In genomic region chr17:72591500-72592241, GRCh38 we compare ENCODE assay signal across 8 cellular contexts.
DNase-seq lines count a peak whose midpoint lies in the region; ATAC-seq and TF ChIP-seq lines count a peak whose summit lies in the region.

No MANE protein-coding gene starts in this region.

- no peaks in the 10 kb centered on the region for H3K36me3 Mint-ChIP-seq in T-helper 1 cell treated with Interleukin-12 subunit alpha and Interleukin-12 subunit beta and Interleukin-4 antibody, amounts not matched to agents 30 μg/mL and 1 μg/mL, for 36 hours (ENCODE audit: low read depth)
- no peaks in the 10 kb centered on the region for H3K36me3 Mint-ChIP-seq in neural crest cell (ENCODE audit: low read depth)

- peak; percentile 65 for DNase-seq in NCI-H748 (lab: John Stamatoyannopoulos, UW; ENCODE audit: unreplicated experiment)
- no peak for DNase-seq in NCI-H748 treated with DMSO at 0.1 percent for 48 hours (lab: John Stamatoyannopoulos, UW)
- DNase-seq in neural crest cell (ENCODE audit: low read depth, low spot score), result peak; percentile 25
- no peak for DNase-seq in NCI-H187 (lab: John Stamatoyannopoulos, UW)

- TF ChIP-seq CTCF in neural crest cell (conservative IDR thresholded peaks at IDR 0.05), result no peak

- peak; percentile 2 for ATAC-seq in esophagus mucosa
- ATAC-seq in GM21515 (IDR thresholded peaks at IDR 0.05; ENCODE audit: unreplicated experiment), result no peak
- ATAC-seq in GM18868 (IDR thresholded peaks at IDR 0.05; ENCODE audit: unreplicated experiment), result no peak

- H3K27ac Mint-ChIP-seq in T-helper 1 cell treated with Interleukin-12 subunit alpha and Interleukin-12 subunit beta and Interleukin-4 antibody, amounts not matched to agents 30 μg/mL and 1 μg/mL, for 36 hours, result peak overlapping the region; percentile 66
- H3K27ac Mint-ChIP-seq in neural crest cell (ENCODE audit: unreplicated experiment), result peak overlapping the region; percentile 86

- peaks cover 36% of the 10 kb centered on the region for H3K4me1 Mint-ChIP-seq in T-helper 1 cell treated with Interleukin-12 subunit alpha and Interleukin-12 subunit beta and Interleukin-4 antibody, amounts not matched to agents 30 μg/mL and 1 μg/mL, for 36 hours (ENCODE audit: low read depth)
- peaks cover 38% of the 10 kb centered on the region for H3K4me1 Mint-ChIP-seq in neural crest cell

- H3K4me3 Mint-ChIP-seq in T-helper 1 cell treated with Interleukin-12 subunit alpha and Interleukin-12 subunit beta and Interleukin-4 antibody, amounts not matched to agents 30 μg/mL and 1 μg/mL, for 36 hours, result peak overlapping the region; percentile 90
- H3K4me3 Mint-ChIP-seq in neural crest cell, result peak overlapping the region; percentile 92

- H3K9me3 Mint-ChIP-seq in T-helper 1 cell treated with Interleukin-12 subunit alpha and Interleukin-12 subunit beta and Interleukin-4 antibody, amounts not matched to agents 30 μg/mL and 1 μg/mL, for 36 hours, result no peaks in the 10 kb centered on the region
- H3K9me3 Mint-ChIP-seq in neural crest cell, result no peaks in the 10 kb centered on the region

- H3K27me3 Mint-ChIP-seq in T-helper 1 cell treated with Interleukin-12 subunit alpha and Interleukin-12 subunit beta and Interleukin-4 antibody, amounts not matched to agents 30 μg/mL and 1 μg/mL, for 36 hours (ENCODE audit: low read depth), result peaks cover 64% of the 10 kb centered on the region
- H3K27me3 Mint-ChIP-seq in neural crest cell (ENCODE audit: low read depth), result peaks cover 64% of the 10 kb centered on the region

Comparison
In these comparisons a context has a peak if more than half of its experiments do, and no peak if none do; other contexts are left out.
1. DNase-seq: peak in NCI-H748 (single experiment) and neural crest cell (single experiment); none in NCI-H748 treated with DMSO at 0.1 percent for 48 hours (single experiment) and NCI-H187 (0 of 2).